Comparison of ENCODE assay signal across 10 cellular contexts in genomic region chr11:69915151-69915500, GRCh38.
A peak's percentile ranks its signal among the peaks of the same experiment; 100 is the strongest.
DNase-seq lines count a peak whose midpoint lies in the region; ATAC-seq, FAIRE-seq and TF ChIP-seq lines count a peak whose summit lies in the region.
"Had no signal": no experiment of that assay in that cellular context is flagged by ENCODE, and none has a peak within 500 bp of the region (broad histone marks: within the 10 kb centered on the region; RNA-seq: fewer than 3 reads in every experiment).

No MANE protein-coding gene starts in this region.

- no peaks in the 10 kb centered on the region; the same call in 1 of the 2 replicates for H3K9me3 Mint-ChIP-seq in HFFc6
- H3K9me3 Mint-ChIP-seq in astrocyte (ENCODE audit: unreplicated experiment): no peaks in the 10 kb centered on the region

- intact Hi-C loops in kidney (cut with DNase I): no loop called here

- H3K36me3 Mint-ChIP-seq in HFFc6 (ENCODE audit: low read depth): no peaks in the 10 kb centered on the region
- no peaks in the 10 kb centered on the region for H3K36me3 Mint-ChIP-seq in astrocyte (ENCODE audit: low read depth, unreplicated experiment)
- H3K36me3 Mint-ChIP-seq: CD8-positive, alpha-beta memory T cell had no signal

- DNase-seq in HFFc6 (peak; percentile 37), astrocyte (ENCODE audit: low read depth) (peak; percentile 23), kidney (no peak), COLO829 (ENCODE audit: low spot score) (no peak), HuH-7 (ENCODE audit: low spot score) (no peak)
- DNase-seq: stimulated activated naive CD4-positive, alpha-beta T cell treated with Interleukin-2 at 50 U/mL for 16 hours had no signal

- H3K27ac ChIP-seq in astrocyte (ENCODE audit: low read depth, low read length): peak overlapping the region; percentile 61
- peak overlapping the region; percentile 80 to 85 for H3K27ac ChIP-seq in kidney (ENCODE audit: low read depth in 2 of 2, low read length in 2 of 2)
- H3K27ac ChIP-seq in subcutaneous abdominal adipose tissue (ENCODE audit: low read depth, low read length): peak overlapping the region; percentile 57

- H3K9me3 ChIP-seq in astrocyte (ENCODE audit: insufficient read depth, low read depth, low read length) (peaks cover 3% of the 10 kb centered on the region), kidney (ENCODE audit: control insufficient read depth in 1 of 2, low read length in 2 of 2) (no peaks in the 10 kb centered on the region), subcutaneous abdominal adipose tissue (ENCODE audit: control insufficient read depth in 5 of 5, low read length in 5 of 5) (peaks cover 0 to 3% (median 3%) of the 10 kb centered on the region in 5 donors)

- no peaks in the 10 kb centered on the region for H3K36me3 ChIP-seq in astrocyte (ENCODE audit: insufficient read depth, low read length)
- no peaks in the 10 kb centered on the region for H3K36me3 ChIP-seq in kidney (ENCODE audit: control insufficient read depth in 1 of 2, insufficient read depth in 2 of 2, low read length in 2 of 2)
- no peaks in the 10 kb centered on the region for H3K36me3 ChIP-seq in subcutaneous abdominal adipose tissue (ENCODE audit: control insufficient read depth in 5 of 5, insufficient read depth in 5 of 5, low read length in 5 of 5)

- H3K9ac ChIP-seq in astrocyte (ENCODE audit: low read length) (peak overlapping the region; percentile 61), kidney (ENCODE audit: low read length in 2 of 2) (no peak overlapping the region), subcutaneous abdominal adipose tissue (ENCODE audit: low read length in 5 of 5) (no peak overlapping the region)

- no peaks in the 10 kb centered on the region for H3K79me2 ChIP-seq in astrocyte (ENCODE audit: insufficient read depth, low read length)

- peaks cover 18% of the 10 kb centered on the region for H3K4me1 ChIP-seq in astrocyte (ENCODE audit: insufficient read depth, low read length)
- peaks cover 0 to 23% of the 10 kb centered on the region in 2 donors for H3K4me1 ChIP-seq in kidney (ENCODE audit: control insufficient read depth in 1 of 2, insufficient read depth in 1 of 2, low read depth in 1 of 2, low read length in 2 of 2)
- H3K4me1 ChIP-seq in subcutaneous abdominal adipose tissue (ENCODE audit: control insufficient read depth in 5 of 5, insufficient read depth in 5 of 5, low read length in 5 of 5): peaks cover 2 to 41% (median 31%) of the 10 kb centered on the region in 5 donors

- H3K4me3 Mint-ChIP-seq in HFFc6: peak overlapping the region; percentile 73
- H3K4me3 Mint-ChIP-seq in astrocyte (ENCODE audit: unreplicated experiment): no peak overlapping the region
- H3K4me3 Mint-ChIP-seq: CD8-positive, alpha-beta memory T cell had no signal

- H3K4me2 ChIP-seq in astrocyte (ENCODE audit: low read length): peak overlapping the region; percentile 79

- TF ChIP-seq CTCF in HFFc6 (IDR thresholded peaks at IDR 0.05): no peak
- TF ChIP-seq CTCF in astrocyte (IDR thresholded peaks at IDR 0.05; ENCODE audit: insufficient read depth, low read depth, low read length): no peak
- no peak for TF ChIP-seq CTCF in kidney (IDR thresholded peaks at IDR 0.05; ENCODE audit: borderline replicate concordance, extremely low read depth, insufficient read depth)

- H3K4me1 Mint-ChIP-seq in HFFc6 (ENCODE audit: low read depth) (peaks cover 13% of the 10 kb centered on the region), astrocyte (ENCODE audit: low read depth, unreplicated experiment) (no peaks in the 10 kb centered on the region)

- H3K27me3 ChIP-seq in astrocyte (ENCODE audit: insufficient read depth, low read length) (no peaks in the 10 kb centered on the region), subcutaneous abdominal adipose tissue (ENCODE audit: control insufficient read depth in 5 of 5, insufficient read depth in 4 of 5, low read length in 5 of 5) (peaks cover 9 to 21% (median 18%) of the 10 kb centered on the region in 5 donors)

- H3K4me3 ChIP-seq in astrocyte (ENCODE audit: insufficient read depth, low read depth, low read length) (no peak overlapping the region), kidney (ENCODE audit: low read length in 2 of 2) (no peak overlapping the region), subcutaneous abdominal adipose tissue (ENCODE audit: low read depth in 1 of 5, low read length in 5 of 5) (peak overlapping the region in 3 of 5 donors; percentile 32 to 53 (median 42))

- H2AFZ ChIP-seq in astrocyte (ENCODE audit: low read depth, low read length): peak overlapping the region; percentile 44

- H3K27ac Mint-ChIP-seq in HFFc6: peak overlapping the region; percentile 95
- H3K27ac Mint-ChIP-seq in astrocyte (ENCODE audit: unreplicated experiment): no peak overlapping the region
- H3K27ac Mint-ChIP-seq: CD8-positive, alpha-beta memory T cell had no signal

- FAIRE-seq in astrocyte (lab: Jason Lieb, UNC): no peak
- FAIRE-seq in kidney (lab: Jason Lieb, UNC): no peak
- FAIRE-seq: H54 had no signal

- H4K20me1 ChIP-seq in astrocyte (ENCODE audit: insufficient read depth, low read length): no peaks in the 10 kb centered on the region

- no peak for ATAC-seq in HG03442 (IDR thresholded peaks at IDR 0.05; ENCODE audit: unreplicated experiment)

- H3K27me3 Mint-ChIP-seq in HFFc6 (ENCODE audit: insufficient read depth) (peaks cover 12% of the 10 kb centered on the region), astrocyte (ENCODE audit: low read depth, unreplicated experiment) (peaks cover 38% of the 10 kb centered on the region)

Comparison
In these comparisons a context has a peak if more than half of its experiments do, and no peak if none do; other contexts are left out.
1. DNase-seq: peak in HFFc6 (single experiment) and astrocyte (single experiment); none in kidney (single experiment), COLO829 (single experiment) and HuH-7 (single experiment).
2. H3K4me3 ChIP-seq: peak in subcutaneous abdominal adipose tissue (3 of 5); none in astrocyte (single experiment) and kidney (0 of 2).
3. Peak in every context shown above with its lines, with median percentiles within 50 percentile points of each other: H3K27ac ChIP-seq.